8 cellular contexts compared by ENCODE assay signal in the genomic region with DNA sequence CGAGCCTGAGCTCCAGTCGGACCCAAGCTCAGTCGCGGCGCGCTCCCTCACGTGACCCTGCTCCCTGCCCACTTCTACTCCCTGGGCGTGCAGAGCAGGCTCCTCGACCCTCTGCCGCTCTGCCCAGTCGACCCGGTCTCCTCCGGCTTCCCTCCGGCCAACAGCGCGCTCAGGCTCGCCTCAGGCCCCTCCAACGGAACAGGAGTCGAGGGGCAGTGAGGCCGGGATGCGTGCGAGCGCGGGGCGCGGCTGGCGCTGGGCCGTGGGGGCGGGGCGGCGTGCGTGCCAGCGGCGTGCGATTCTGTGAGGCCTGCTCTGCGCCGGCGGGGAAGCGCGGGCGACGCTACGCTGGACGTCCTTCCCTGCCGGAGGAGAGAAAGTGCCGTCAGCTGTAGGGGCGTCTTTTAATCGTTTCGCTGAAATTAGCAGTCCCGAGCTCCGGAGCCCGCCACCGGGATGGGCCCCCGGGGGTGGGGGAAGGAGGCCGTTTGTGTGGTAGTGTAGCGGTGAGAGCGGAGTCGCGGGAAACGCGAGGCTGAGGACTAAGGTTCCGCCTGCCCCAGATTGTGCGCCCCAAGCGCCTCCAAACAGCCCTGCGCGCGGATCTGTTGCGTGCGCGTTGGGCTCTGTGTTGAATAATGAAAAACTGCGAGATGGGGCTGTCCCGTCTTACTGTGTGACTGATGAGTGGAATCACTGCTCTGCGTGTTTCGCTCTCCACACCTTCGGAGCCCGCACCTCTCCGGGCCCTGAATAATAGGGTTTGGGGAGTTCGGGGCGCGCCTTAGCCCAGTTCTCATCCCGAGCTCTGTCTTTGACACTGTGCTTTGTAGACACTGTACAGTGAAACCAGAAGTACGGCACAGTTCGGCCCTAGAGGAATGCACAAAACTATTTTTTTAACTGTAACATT. TPM values are rescaled to one million over a fixed set of nuclear protein-coding genes. Genes with fewer than 3 reads are reported as not detected.
DNase-seq lines count a peak whose midpoint lies in the region; ATAC-seq and TF ChIP-seq lines count a peak whose summit lies in the region.

A gene with protein sequence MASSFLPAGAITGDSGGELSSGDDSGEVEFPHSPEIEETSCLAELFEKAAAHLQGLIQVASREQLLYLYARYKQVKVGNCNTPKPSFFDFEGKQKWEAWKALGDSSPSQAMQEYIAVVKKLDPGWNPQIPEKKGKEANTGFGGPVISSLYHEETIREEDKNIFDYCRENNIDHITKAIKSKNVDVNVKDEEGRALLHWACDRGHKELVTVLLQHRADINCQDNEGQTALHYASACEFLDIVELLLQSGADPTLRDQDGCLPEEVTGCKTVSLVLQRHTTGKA (minus strand): TSS at position 217 of the 913 bp plus-strand sequence. CDS start 311 bp downstream, outside the sequence.

- intact Hi-C loops in ascending aorta (cut with DNase I): loop anchor here (5.0 to 10.0 kb wide), 2 partner anchors 522 to 650 kb away; partner anchors contain the start of gene STX6

- no peaks in the 10 kb centered on the region for H3K27me3 ChIP-seq in ascending aorta

- DNase-seq in NCI-H1694 treated with DMSO at 0.1 percent for 48 hours (lab: John Stamatoyannopoulos, UW) (peak; percentile 83), ascending aorta (ENCODE audit: low spot score in 2 of 2) (peak; percentile 24 to 88), hepatic stellate cell (ENCODE audit: low spot score) (peak; percentile 89), retina (peak; percentile 98), cortex of kidney (lab: John Stamatoyannopoulos, UW) (no peak)
- DNase-seq in T-helper 2 cell treated with Interferon-gamma antibody and Interleukin-4, amounts not matched to agents 5 μg/mL and 100 μg/mL, for 36 hours (ENCODE audit: low spot score): peak; percentile 88

- H3K4me3 ChIP-seq in ascending aorta: peak within 1 kb of the TSS; percentile 80 to 86

- peak in 2 of 3 experiments; percentile 12 to 13 for TF ChIP-seq CTCF in ascending aorta (IDR thresholded peaks at IDR 0.05)

- H3K4me1 ChIP-seq in ascending aorta: peaks cover 0 to 11% of the 10 kb centered on the region in 2 donors

- peak; percentile 78 for TF ChIP-seq POLR2A in GM18505 (IDR thresholded peaks at IDR 0.05; ENCODE audit: borderline replicate concordance, extremely low read depth, insufficient read depth, insufficient read length)

- H3K9me3 ChIP-seq in ascending aorta: no peaks in the 10 kb centered on the region

- peak within 1 kb of the TSS; percentile 98 for H3K4me3 Mint-ChIP-seq in T-helper 2 cell treated with Interferon-gamma antibody and Interleukin-4, amounts not matched to agents 5 μg/mL and 100 μg/mL, for 36 hours

- H3K36me3 Mint-ChIP-seq in T-helper 2 cell treated with Interferon-gamma antibody and Interleukin-4, amounts not matched to agents 5 μg/mL and 100 μg/mL, for 36 hours (ENCODE audit: low read depth): peaks cover 9% of the 10 kb centered on the region

- peaks cover 29% of the 10 kb centered on the region for H3K4me1 Mint-ChIP-seq in T-helper 2 cell treated with Interferon-gamma antibody and Interleukin-4, amounts not matched to agents 5 μg/mL and 100 μg/mL, for 36 hours (ENCODE audit: low read depth)

- H3K9me3 Mint-ChIP-seq in T-helper 2 cell treated with Interferon-gamma antibody and Interleukin-4, amounts not matched to agents 5 μg/mL and 100 μg/mL, for 36 hours: no peaks in the 10 kb centered on the region

- H3K27me3 Mint-ChIP-seq in T-helper 2 cell treated with Interferon-gamma antibody and Interleukin-4, amounts not matched to agents 5 μg/mL and 100 μg/mL, for 36 hours (ENCODE audit: low read depth): no peaks in the 10 kb centered on the region

- ATAC-seq in GM18505 (IDR thresholded peaks at IDR 0.05; ENCODE audit: unreplicated experiment) (peak; percentile 86), HG02885 (IDR thresholded peaks at IDR 0.05; ENCODE audit: poor library complexity, unreplicated experiment) (peak; percentile 82)

- peak within 1 kb of the TSS; percentile 82 to 87 for H3K27ac ChIP-seq in ascending aorta

- peak within 1 kb of the TSS; percentile 96 for H3K27ac Mint-ChIP-seq in T-helper 2 cell treated with Interferon-gamma antibody and Interleukin-4, amounts not matched to agents 5 μg/mL and 100 μg/mL, for 36 hours

- H3K36me3 ChIP-seq in ascending aorta: no peaks in the 10 kb centered on the region

RNA-seq across cellular contexts. Expression of the gene that starts here (rescaled TPM):
- total RNA-seq in ascending aorta: 67.7 TPM
